16 cellular contexts compared by ENCODE assay signal in genomic region chr9:79769476-79770275, GRCh38.
DNase-seq lines count a peak whose midpoint lies in the region; ATAC-seq and TF ChIP-seq lines count a peak whose summit lies in the region.
"Had no signal": no experiment of that assay in that cellular context is flagged by ENCODE, and none has a peak within 500 bp of the region (broad histone marks: within the 10 kb centered on the region; RNA-seq: fewer than 3 reads in every experiment).

No MANE protein-coding gene starts in this region.

- H3K27ac Mint-ChIP-seq in endodermal cell = no peak overlapping the region
- H3K27ac Mint-ChIP-seq: CD4-positive, alpha-beta memory T cell had no signal

- no peak overlapping the region for H3K4me3 Mint-ChIP-seq in endodermal cell
- H3K4me3 Mint-ChIP-seq: CD4-positive, alpha-beta memory T cell had no signal

- no peaks in the 10 kb centered on the region for H3F3A ChIP-seq in PC-3 (ENCODE audit: low read length, unreplicated experiment)

- H2BK120ac ChIP-seq in mesendoderm (ENCODE audit: low read depth, low read length) = no peak overlapping the region

- POLR2A ChIA-PET in PC-3 (lab: Charles Lee; ENCODE audit: unreplicated experiment) = no interaction called here

- CTCF ChIA-PET in PC-3 (lab: Charles Lee) = no interaction called here

- H3K27me3 Mint-ChIP-seq in endodermal cell (ENCODE audit: insufficient read depth) = peaks cover 5% of the 10 kb centered on the region

- H3K36me3 ChIP-seq in PC-3 (ENCODE audit: low read depth, low read length) (no peaks in the 10 kb centered on the region), endodermal cell (ENCODE audit: control insufficient read depth, insufficient read depth, low read length) (no peaks in the 10 kb centered on the region), mesendoderm (ENCODE audit: control insufficient read depth, insufficient read depth, low read length) (no peaks in the 10 kb centered on the region), ascending aorta (no peaks in the 10 kb centered on the region)
- H3K36me3 ChIP-seq: BE2C had no signal

- WGBS in endodermal cell (ENCODE audit: insufficient coverage in 1 of 2, insufficient read length in 1 of 2), 2 experiments = 68 to 74% methylated on average over 3 to 4 of the region's 4 CpGs
- no CpG with 5 or more reads among the region's 4 CpGs for WGBS in mesendoderm (ENCODE audit: extremely low coverage, insufficient coverage, low lambda C conversion rate)

- H3K36me3 Mint-ChIP-seq in endodermal cell (ENCODE audit: low read depth) = no peaks in the 10 kb centered on the region
- H3K36me3 Mint-ChIP-seq: CD4-positive, alpha-beta memory T cell had no signal

- no peak overlapping the region for H3K23ac ChIP-seq in mesendoderm (ENCODE audit: low read length)

- no peak overlapping the region for H3K56ac ChIP-seq in mesendoderm (ENCODE audit: low read length)

- H3K9me3 ChIP-seq in PC-3 (ENCODE audit: low read length) = no peaks in the 10 kb centered on the region
- no peaks in the 10 kb centered on the region for H3K9me3 ChIP-seq in endodermal cell (ENCODE audit: control insufficient read depth, low read length)
- no peaks in the 10 kb centered on the region for H3K9me3 ChIP-seq in ascending aorta
- H3K9me3 ChIP-seq: BE2C had no signal

- intact Hi-C loops in PC-3 (cut with micrococcal nuclease) = no loop called here
- intact Hi-C loops in ascending aorta (cut with DNase I) = no loop called here

- ATAC-seq in PC-3 = no peak

- H3K79me1 ChIP-seq in mesendoderm (ENCODE audit: low read length) = no peaks in the 10 kb centered on the region

- H3K18ac ChIP-seq in mesendoderm (ENCODE audit: low read length) = no peak overlapping the region

- H3K4me2 ChIP-seq in PC-3 (ENCODE audit: low read length) = no peak overlapping the region
- no peak overlapping the region for H3K4me2 ChIP-seq in mesendoderm (ENCODE audit: low read length)

- no peak overlapping the region for H3K27ac ChIP-seq in PC-3 (ENCODE audit: low read length)
- H3K27ac ChIP-seq in endodermal cell (ENCODE audit: low read depth, low read length) = no peak overlapping the region
- H3K27ac ChIP-seq in mesendoderm (ENCODE audit: low read depth, low read length) = peak overlapping the region; percentile 1
- H3K27ac ChIP-seq in ascending aorta = no peak overlapping the region

- H3K9ac ChIP-seq in PC-3 (ENCODE audit: low read length) (no peak overlapping the region), endodermal cell (ENCODE audit: extremely low read depth, low read length, poor library complexity, severe bottlenecking) (no peak overlapping the region), mesendoderm (ENCODE audit: low read length) (no peak overlapping the region)

- H3K9me2 ChIP-seq in PC-3 (replicated peaks; ENCODE audit: low read length) = no peaks in the 10 kb centered on the region

- in situ Hi-C loops in KBM-7 (cut with MboI; ENCODE audit: low pct_unique_long_range_greater_than_20kb, low sequenced_read_pairs) = no loop called here

- DNase-seq in PC-3 (peak; percentile 23), endodermal cell (no peak), mesendoderm (peak; percentile 29), KBM-7 (no peak), SKM-1 treated with dmso at 0.1 percent for 144 hours (lab: John Stamatoyannopoulos, UW; ENCODE audit: unreplicated experiment) (no peak), ascending aorta (ENCODE audit: low spot score in 2 of 2) (no peak), NCI-H524 treated with DMSO at 0.1 percent for 48 hours (lab: John Stamatoyannopoulos, UW) (no peak)
- DNase-seq: BE2C; CD4-positive, alpha-beta memory T cell; DND-41; GF-D8; NCI-H1048; NCI-H1436 treated with DMSO at 0.1 percent for 48 hours; NCI-H2081; NCI-H510A; NCI-H82 had no signal

- H4K20me1 ChIP-seq in PC-3 (ENCODE audit: low read length) = no peaks in the 10 kb centered on the region

- no peak overlapping the region for H4K8ac ChIP-seq in mesendoderm (ENCODE audit: low read depth, low read length)

- H3K4me1 Mint-ChIP-seq in endodermal cell = peaks cover 24% of the 10 kb centered on the region
- H3K4me1 Mint-ChIP-seq: CD4-positive, alpha-beta memory T cell had no signal

- TF ChIP-seq CTCF in PC-3 (conservative IDR thresholded peaks at IDR 0.05; ENCODE audit: low read depth, low read length) (no peak), endodermal cell (conservative IDR thresholded peaks at IDR 0.05) (peak; percentile 45), ascending aorta (IDR thresholded peaks at IDR 0.05) (no peak)

- H3K4me1 ChIP-seq in PC-3 (ENCODE audit: insufficient read depth, low read length) = peaks cover 3% of the 10 kb centered on the region; the same call in 1 of the 2 replicates
- H3K4me1 ChIP-seq in endodermal cell (ENCODE audit: control insufficient read depth, insufficient read depth, low read length) = peaks cover 9% of the 10 kb centered on the region
- no peaks in the 10 kb centered on the region for H3K4me1 ChIP-seq in mesendoderm (ENCODE audit: control insufficient read depth, low read depth, low read length)
- H3K4me1 ChIP-seq in ascending aorta = no peaks in the 10 kb centered on the region
- H3K4me1 ChIP-seq: BE2C had no signal

- no peak overlapping the region for H3K4me3 ChIP-seq in PC-3 (ENCODE audit: low read length)
- peak overlapping the region; percentile 13 for H3K4me3 ChIP-seq in endodermal cell (ENCODE audit: low read length)
- H3K4me3 ChIP-seq in mesendoderm (ENCODE audit: low read length) = no peak overlapping the region
- no peak overlapping the region for H3K4me3 ChIP-seq in ascending aorta

- no peak overlapping the region for H2AK5ac ChIP-seq in mesendoderm (ENCODE audit: low read length)

- H2BK15ac ChIP-seq in mesendoderm (replicated peaks; ENCODE audit: low read depth) = no peak overlapping the region

- H2BK5ac ChIP-seq in mesendoderm (ENCODE audit: low read length) = no peak overlapping the region

- no peak overlapping the region for H3K4ac ChIP-seq in mesendoderm (ENCODE audit: low read depth, low read length)

- no peak overlapping the region for H4K5ac ChIP-seq in mesendoderm (ENCODE audit: low read length)

- H3K9me3 Mint-ChIP-seq in endodermal cell = no peaks in the 10 kb centered on the region
- H3K9me3 Mint-ChIP-seq: CD4-positive, alpha-beta memory T cell had no signal

- no peak overlapping the region for H2AFZ ChIP-seq in PC-3 (ENCODE audit: low read length)

- H3K27me3 ChIP-seq in PC-3 (ENCODE audit: low read length) (no peaks in the 10 kb centered on the region), endodermal cell (ENCODE audit: control insufficient read depth, insufficient read depth, low read length, poor library complexity, severe bottlenecking) (no peaks in the 10 kb centered on the region), mesendoderm (ENCODE audit: insufficient read depth, low read length, poor library complexity) (no peaks in the 10 kb centered on the region), ascending aorta (no peaks in the 10 kb centered on the region)
- H3K27me3 ChIP-seq: BE2C had no signal

- no TSS peak for BruUV-seq in PC-3 (replicated peaks; lab: Mats Ljungman, UMichigan)

- no peaks in the 10 kb centered on the region for H3K79me2 ChIP-seq in PC-3 (ENCODE audit: low read length)
- no peaks in the 10 kb centered on the region for H3K79me2 ChIP-seq in mesendoderm (ENCODE audit: control insufficient read depth, insufficient read depth, low read length)

Comparison
In these comparisons a context has a peak if more than half of its experiments do, and no peak if none do; other contexts are left out.
1. DNase-seq: peak in PC-3 (single experiment) and mesendoderm (single experiment); none in endodermal cell (single experiment), KBM-7 (single experiment), SKM-1 treated with dmso at 0.1 percent for 144 hours (single experiment), ascending aorta (0 of 2) and NCI-H524 treated with DMSO at 0.1 percent for 48 hours (single experiment).